ENCODE assay signal across 15 cellular contexts in the genomic region with DNA sequence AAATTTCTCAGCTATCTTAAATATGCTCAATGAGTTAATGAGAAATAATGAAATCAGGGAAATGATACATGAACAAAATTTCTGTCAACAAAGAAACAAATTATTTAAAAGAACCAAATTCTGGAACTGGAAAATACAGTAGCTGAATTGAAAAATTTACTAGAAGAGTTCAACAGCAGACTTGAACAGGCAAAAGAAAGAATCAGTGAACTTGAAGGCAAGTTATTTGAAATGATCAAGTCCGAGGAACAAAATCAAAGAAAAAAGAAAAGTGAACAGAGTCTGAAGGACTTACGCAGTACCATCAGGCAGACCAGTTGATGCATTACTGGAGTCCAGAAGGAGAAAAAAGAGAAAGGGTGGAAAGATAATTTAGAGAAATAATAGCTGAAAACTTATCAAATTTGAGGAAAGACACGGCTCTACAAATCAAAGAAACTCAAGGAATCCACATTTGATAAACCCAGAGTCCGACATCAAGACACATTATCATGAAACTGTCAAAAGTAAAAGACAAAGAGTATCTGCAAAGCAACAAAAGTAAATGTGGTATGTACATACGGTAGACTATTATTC.
A peak's percentile ranks its signal among the peaks of the same experiment; 100 is the strongest.
DNase-seq lines count a peak whose midpoint lies in the region; ATAC-seq and TF ChIP-seq lines count a peak whose summit lies in the region.
"Had no signal": no experiment of that assay in that cellular context is flagged by ENCODE, and none has a peak within 500 bp of the region (broad histone marks: within the 10 kb centered on the region; RNA-seq: fewer than 3 reads in every experiment).

No MANE protein-coding gene starts in this region.

- CTCF ChIA-PET in HEK293 (lab: Yijun Ruan, JAX), result no interaction called here

- peaks cover 29% of the 10 kb centered on the region for H3K36me3 Mint-ChIP-seq in activated T-helper 1 cell treated with anti-CD3 and anti-CD28 coated beads, Interleukin-12 subunit alpha, Interleukin-12 subunit beta, Interleukin-2, Interleukin-4 antibody, amounts not matched to agents 30 ng/mL and 10 ng/mL and 1 ng/mL, durations not matched to agents 14 hours and 24 hours and 36 hours (ENCODE audit: low read depth)
- H3K36me3 Mint-ChIP-seq in endodermal cell (ENCODE audit: low read depth), result peaks cover 46% of the 10 kb centered on the region

- in situ Hi-C loops in GM13976 (cut with MboI; ENCODE audit: low sequenced_read_pairs, unreplicated experiment), result no loop called here

- H3K27me3 ChIP-seq in endodermal cell (ENCODE audit: control insufficient read depth, insufficient read depth, low read length, poor library complexity, severe bottlenecking), result no peaks in the 10 kb centered on the region

- peak overlapping the region; percentile 6 for H3K27ac Mint-ChIP-seq in activated T-helper 1 cell treated with anti-CD3 and anti-CD28 coated beads, Interleukin-12 subunit alpha, Interleukin-12 subunit beta, Interleukin-2, Interleukin-4 antibody, amounts not matched to agents 30 ng/mL and 10 ng/mL and 1 ng/mL, durations not matched to agents 14 hours and 24 hours and 36 hours
- H3K27ac Mint-ChIP-seq in endodermal cell, result no peak overlapping the region
- H3K27ac Mint-ChIP-seq: CD14-positive monocyte; CD8-positive, alpha-beta T cell had no signal

- H3K36me3 ChIP-seq in HEK293 (ENCODE audit: control insufficient read depth in 2 of 2, insufficient read depth in 1 of 2, low read length in 2 of 2) (peaks cover 6 to 41% of the 10 kb centered on the region in 2 experiments), endodermal cell (ENCODE audit: control insufficient read depth, insufficient read depth, low read length) (peaks cover 44% of the 10 kb centered on the region)

- H3K27me3 Mint-ChIP-seq in activated T-helper 1 cell treated with anti-CD3 and anti-CD28 coated beads, Interleukin-12 subunit alpha, Interleukin-12 subunit beta, Interleukin-2, Interleukin-4 antibody, amounts not matched to agents 30 ng/mL and 10 ng/mL and 1 ng/mL, durations not matched to agents 14 hours and 24 hours and 36 hours (ENCODE audit: insufficient read depth), result no peaks in the 10 kb centered on the region
- no peaks in the 10 kb centered on the region for H3K27me3 Mint-ChIP-seq in endodermal cell (ENCODE audit: insufficient read depth)

- H3K9me3 ChIP-seq in HEK293 (ENCODE audit: control insufficient read depth, insufficient read depth, low read depth, low read length), result no peaks in the 10 kb centered on the region
- peaks cover 22% of the 10 kb centered on the region for H3K9me3 ChIP-seq in endodermal cell (ENCODE audit: control insufficient read depth, low read length)

- no peak overlapping the region for H3K4me3 ChIP-seq in HEK293 (ENCODE audit: low read depth, low read length)
- H3K4me3 ChIP-seq in endodermal cell (ENCODE audit: low read length), result peak overlapping the region; percentile 36

- POLR2A ChIA-PET in HEK293 (lab: Yijun Ruan, JAX), result no interaction called here

- WGBS in endodermal cell (ENCODE audit: insufficient coverage in 1 of 2, insufficient read length in 1 of 2), 2 experiments, result 93 to 100% methylated on average over 4 to 5 of the region's 5 CpGs

- intact Hi-C loops in activated T-helper 1 cell treated with anti-CD3 and anti-CD28 coated beads, Interleukin-12 subunit alpha, Interleukin-12 subunit beta, Interleukin-2, Interleukin-4 antibody, amounts not matched to agents 30 ng/mL and 10 ng/mL and 1 ng/mL, durations not matched to agents 14 hours and 24 hours and 36 hours (cut with micrococcal nuclease), result no loop called here

- no peak overlapping the region for H3K4me3 Mint-ChIP-seq in activated T-helper 1 cell treated with anti-CD3 and anti-CD28 coated beads, Interleukin-12 subunit alpha, Interleukin-12 subunit beta, Interleukin-2, Interleukin-4 antibody, amounts not matched to agents 30 ng/mL and 10 ng/mL and 1 ng/mL, durations not matched to agents 14 hours and 24 hours and 36 hours
- no peak overlapping the region for H3K4me3 Mint-ChIP-seq in endodermal cell
- H3K4me3 Mint-ChIP-seq: CD14-positive monocyte; CD8-positive, alpha-beta T cell had no signal

- H3K4me1 Mint-ChIP-seq in activated T-helper 1 cell treated with anti-CD3 and anti-CD28 coated beads, Interleukin-12 subunit alpha, Interleukin-12 subunit beta, Interleukin-2, Interleukin-4 antibody, amounts not matched to agents 30 ng/mL and 10 ng/mL and 1 ng/mL, durations not matched to agents 14 hours and 24 hours and 36 hours (ENCODE audit: low read depth), result no peaks in the 10 kb centered on the region
- peaks cover 6% of the 10 kb centered on the region for H3K4me1 Mint-ChIP-seq in endodermal cell
- H3K4me1 Mint-ChIP-seq: CD14-positive monocyte had no signal

- DNase-seq in DMS 273 (lab: John Stamatoyannopoulos, UW; ENCODE audit: unreplicated experiment), result peak; percentile 11
- no peak for DNase-seq in DMS 273 treated with DMSO at 0.1 percent for 48 hours (lab: John Stamatoyannopoulos, UW)
- no peak for DNase-seq in activated T-helper 1 cell treated with anti-CD3 and anti-CD28 coated beads, Interleukin-12 subunit alpha, Interleukin-12 subunit beta, Interleukin-2, Interleukin-4 antibody, amounts not matched to agents 30 ng/mL and 10 ng/mL and 1 ng/mL, durations not matched to agents 14 hours and 24 hours and 36 hours (ENCODE audit: low spot score)
- DNase-seq in endodermal cell, result no peak
- DNase-seq in GM13976 (ENCODE audit: low spot score), result no peak
- DNase-seq: CD8-positive, alpha-beta T cell; COR-L47; DMS79; HCEC 1CT had no signal

- H3K9ac ChIP-seq in endodermal cell (ENCODE audit: extremely low read depth, low read length, poor library complexity, severe bottlenecking), result no peak overlapping the region

- H3K9me3 Mint-ChIP-seq in activated T-helper 1 cell treated with anti-CD3 and anti-CD28 coated beads, Interleukin-12 subunit alpha, Interleukin-12 subunit beta, Interleukin-2, Interleukin-4 antibody, amounts not matched to agents 30 ng/mL and 10 ng/mL and 1 ng/mL, durations not matched to agents 14 hours and 24 hours and 36 hours, result peaks cover 25% of the 10 kb centered on the region
- H3K9me3 Mint-ChIP-seq in endodermal cell, result peaks cover 9% of the 10 kb centered on the region

- H3K27ac ChIP-seq in HEK293 (ENCODE audit: extremely low read depth, low read depth, low read length) (no peak overlapping the region), endodermal cell (ENCODE audit: low read depth, low read length) (no peak overlapping the region)
- H3K27ac ChIP-seq: 22Rv1, HL-60 had no signal

- no peak for TF ChIP-seq CTCF in HEK293 (tag by site-specific recombination; IDR thresholded peaks at IDR 0.05)
- TF ChIP-seq CTCF in endodermal cell (conservative IDR thresholded peaks at IDR 0.05), result no peak
- TF ChIP-seq CTCF in GM13976 (IDR thresholded peaks at IDR 0.05; ENCODE audit: borderline replicate concordance, control extremely low read depth, extremely low read depth, insufficient read depth, missing control alignments), result no peak

- ATAC-seq in HG03097 (IDR thresholded peaks at IDR 0.05; ENCODE audit: low FRiP score, unreplicated experiment), result no peak
- no peak for ATAC-seq in GM18868 (IDR thresholded peaks at IDR 0.05; ENCODE audit: unreplicated experiment)
- ATAC-seq: CD8-positive, alpha-beta T cell had no signal

- no peaks in the 10 kb centered on the region for H3K4me1 ChIP-seq in HEK293 (ENCODE audit: control insufficient read depth, insufficient read depth, low read length)
- H3K4me1 ChIP-seq in endodermal cell (ENCODE audit: control insufficient read depth, insufficient read depth, low read length), result no peaks in the 10 kb centered on the region

TF ChIP-seq in HEK293, 187 proteins besides CTCF, POLR2A, EP300 and RAD21:
- TF ChIP-seq RBAK (tag by site-specific recombination; IDR thresholded peaks at IDR 0.05), result no peak
- TF ChIP-seq SETDB1 (IDR thresholded peaks at IDR 0.05; ENCODE audit: insufficient read length, low read length), result peak; percentile 76
- TF ChIP-seq ZNF558 (tag by site-specific recombination; IDR thresholded peaks at IDR 0.05), result peak; percentile 64; the same call in 1 of the 2 replicates
